ENCODE assay signal across 18 cellular contexts in the genomic region with DNA sequence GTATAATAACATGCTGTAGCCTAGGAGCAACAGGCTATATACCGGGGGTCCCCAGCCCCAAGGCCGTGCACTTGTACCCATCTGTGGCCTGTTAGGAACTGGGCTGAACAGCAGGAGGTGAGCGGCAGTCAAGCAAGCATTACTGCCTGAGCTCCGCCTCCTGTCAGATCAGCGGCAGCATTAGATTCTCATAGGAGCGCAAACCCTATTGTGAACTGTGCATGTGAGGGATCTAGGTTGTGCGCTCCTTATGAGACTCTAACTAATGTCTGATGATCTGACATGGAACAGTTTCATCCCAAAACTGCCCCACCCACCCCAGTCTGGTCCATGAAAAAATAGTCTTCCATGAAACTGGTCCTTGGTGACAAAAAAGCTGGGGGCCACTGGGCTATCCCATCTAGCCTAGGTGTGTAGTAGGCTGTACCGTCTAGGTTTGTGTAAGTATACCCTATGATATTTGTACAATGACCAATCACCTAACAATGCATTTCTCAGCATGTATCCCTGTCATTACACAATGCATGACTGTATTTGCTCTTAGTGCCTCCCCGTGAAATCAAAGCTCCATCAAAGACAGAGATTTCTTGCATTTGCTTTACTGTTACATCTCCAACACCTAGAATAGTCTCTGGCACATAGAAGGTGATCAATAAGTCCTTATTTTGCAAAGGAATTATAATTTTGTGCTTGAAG. TPM values are rescaled to one million over a fixed set of nuclear protein-coding genes. Genes with fewer than 3 reads are reported as not detected.
DNase-seq lines count a peak whose midpoint lies in the region; ATAC-seq, FAIRE-seq and TF ChIP-seq lines count a peak whose summit lies in the region.
"Had no signal": no experiment of that assay in that cellular context is flagged by ENCODE, and none has a peak within 500 bp of the region (broad histone marks: within the 10 kb centered on the region; RNA-seq: fewer than 3 reads in every experiment).

No MANE protein-coding gene starts in this region.

- H2BK20ac ChIP-seq in IMR-90 (ENCODE audit: low read depth, low read length): no peak overlapping the region

- DNase-seq in AG09309 (ENCODE audit: low read depth) (peak; percentile 24), IMR-90 (peak; percentile 73), astrocyte (ENCODE audit: low read depth) (peak; percentile 45), glutamatergic neuron (peak; percentile 23), immature natural killer cell (no peak), Right ventricle myocardium superior (no peak), SKM-1 treated with dmso at 0.1 percent for 144 hours (lab: John Stamatoyannopoulos, UW; ENCODE audit: unreplicated experiment) (no peak)
- DNase-seq in activated T-helper 2 cell treated with anti-CD3 and anti-CD28 coated beads, Interferon-gamma antibody, Interleukin-2, Interleukin-4, amounts not matched to agents 10 μg/mL and 5 μg/mL and 100 μg/mL, durations not matched to agents 14 hours and 24 hours and 36 hours (ENCODE audit: low spot score): no peak
- DNase-seq: NCI-H1930, psoas muscle, T-cell, transverse colon had no signal

- H3K36me3 Mint-ChIP-seq in astrocyte (ENCODE audit: low read depth, unreplicated experiment) (peaks cover 5% of the 10 kb centered on the region), glutamatergic neuron (ENCODE audit: unreplicated experiment) (peaks cover 4% of the 10 kb centered on the region), immature natural killer cell (no peaks in the 10 kb centered on the region)
- H3K36me3 Mint-ChIP-seq in activated T-helper 2 cell treated with anti-CD3 and anti-CD28 coated beads, Interferon-gamma antibody, Interleukin-2, Interleukin-4, amounts not matched to agents 10 μg/mL and 5 μg/mL and 100 μg/mL, durations not matched to agents 14 hours and 24 hours and 36 hours (ENCODE audit: low read depth): no peaks in the 10 kb centered on the region
- H3K36me3 Mint-ChIP-seq: T-cell had no signal

- POLR2A ChIA-PET in IMR-90 (lab: Charles Lee; ENCODE audit: unreplicated experiment): no interaction called here

- no peak overlapping the region for H3K14ac ChIP-seq in IMR-90 (replicated peaks; ENCODE audit: low read depth, low read length)

- H3K4ac ChIP-seq in IMR-90 (ENCODE audit: low read depth, low read length): no peak overlapping the region

- intact Hi-C loops in IMR-90 (cut with micrococcal nuclease): no loop called here
- intact Hi-C loops in Right ventricle myocardium superior (cut with DNase I): no loop called here
- intact Hi-C loops in activated T-helper 2 cell treated with anti-CD3 and anti-CD28 coated beads, Interferon-gamma antibody, Interleukin-2, Interleukin-4, amounts not matched to agents 10 μg/mL and 5 μg/mL and 100 μg/mL, durations not matched to agents 14 hours and 24 hours and 36 hours (cut with micrococcal nuclease): no loop called here

- no peak overlapping the region for H2BK120ac ChIP-seq in IMR-90 (ENCODE audit: low read depth, low read length)

- H3K27me3 Mint-ChIP-seq in astrocyte (ENCODE audit: low read depth, unreplicated experiment) (no peaks in the 10 kb centered on the region), glutamatergic neuron (ENCODE audit: unreplicated experiment) (no peaks in the 10 kb centered on the region), immature natural killer cell (ENCODE audit: low read depth in 3 of 3) (peaks cover 1 to 2% (median 2%) of the 10 kb centered on the region in 3 donors)
- H3K27me3 Mint-ChIP-seq in activated T-helper 2 cell treated with anti-CD3 and anti-CD28 coated beads, Interferon-gamma antibody, Interleukin-2, Interleukin-4, amounts not matched to agents 10 μg/mL and 5 μg/mL and 100 μg/mL, durations not matched to agents 14 hours and 24 hours and 36 hours (ENCODE audit: low read depth): peaks cover 6% of the 10 kb centered on the region
- H3K27me3 Mint-ChIP-seq: dendritic cell treated with granulocyte-macrophage colony-stimulating factor and Interleukin-4, amounts not matched to agents 40 ng/mL and 50 ng/mL, for 4 days had no signal

- no peak overlapping the region for H4K91ac ChIP-seq in IMR-90 (ENCODE audit: insufficient read depth, low read depth, low read length)

- ATAC-seq in IMR-90 (ENCODE audit: low read depth) (no peak), Right ventricle myocardium superior (ENCODE audit: poor library complexity) (no peak)
- ATAC-seq: activated CD4-positive, CD25-positive, alpha-beta regulatory T cell treated with anti-CD3 and anti-CD28 coated beads, Interleukin-2, amount 50 U/mL, for 24 hours; K562; psoas muscle; T-cell had no signal

- no peak overlapping the region for H4K5ac ChIP-seq in IMR-90 (ENCODE audit: low read depth, low read length)

- TF ChIP-seq RAD21 in IMR-90 (IDR thresholded peaks at IDR 0.05; ENCODE audit: low read length): no peak

- 0 out of 2 replicates have a peak overlapping the region, but pooled peaks have one; percentile 49 for H2AK5ac ChIP-seq in IMR-90 (ENCODE audit: low read depth, low read length)

- H3K27me3 ChIP-seq in IMR-90 (ENCODE audit: control insufficient read depth, insufficient read depth, low read length): no peaks in the 10 kb centered on the region
- no peaks in the 10 kb centered on the region for H3K27me3 ChIP-seq in astrocyte (ENCODE audit: insufficient read depth, low read length)
- H3K27me3 ChIP-seq: transverse colon had no signal

- H3K18ac ChIP-seq in IMR-90 (ENCODE audit: low read depth, low read length): no peak overlapping the region

- no peak overlapping the region for H3K23ac ChIP-seq in IMR-90 (ENCODE audit: low read depth, low read length)

- BruUV-seq in IMR-90 (replicated peaks; lab: Mats Ljungman, UMichigan): no TSS peak

- TF ChIP-seq CTCF in AG09309 (IDR thresholded peaks at IDR 0.05; ENCODE audit: control insufficient read depth, insufficient read depth, low read depth, low read length, missing control alignments) (no peak), IMR-90 (conservative IDR thresholded peaks at IDR 0.05; ENCODE audit: low read depth, low read length) (no peak), astrocyte (IDR thresholded peaks at IDR 0.05; ENCODE audit: insufficient read depth, low read depth, low read length) (no peak), glutamatergic neuron (IDR thresholded peaks at IDR 0.05; ENCODE audit: partially characterized antibody, unreplicated experiment) (no peak)

- peaks cover 5 to 18% of the 10 kb centered on the region in 2 experiments; a peak in 3 of 4 replicates for H3K79me1 ChIP-seq in IMR-90 (ENCODE audit: low read depth in 1 of 2, low read length in 2 of 2)

- H2AFZ ChIP-seq in IMR-90 (replicated peaks; ENCODE audit: low read length, poor library complexity) (no peak overlapping the region), astrocyte (ENCODE audit: low read depth, low read length) (no peak overlapping the region)

- no peak for TF ChIP-seq POLR2A in IMR-90 (IDR thresholded peaks at IDR 0.05; ENCODE audit: low read depth, low read length)

- H3K27ac ChIP-seq in IMR-90 (ENCODE audit: insufficient read depth, low read length): no peak overlapping the region
- H3K27ac ChIP-seq in astrocyte (ENCODE audit: low read depth, low read length): no peak overlapping the region
- H3K27ac ChIP-seq: psoas muscle, transverse colon had no signal

- H3K4me2 ChIP-seq in IMR-90 (ENCODE audit: low read depth, low read length): no peak overlapping the region
- peak overlapping the region; percentile 5 for H3K4me2 ChIP-seq in astrocyte (ENCODE audit: low read length)

- H3K4me1 ChIP-seq in IMR-90 (ENCODE audit: control insufficient read depth, insufficient read depth, low read length) (peaks cover 7% of the 10 kb centered on the region; the same call in 1 of the 2 replicates), astrocyte (ENCODE audit: insufficient read depth, low read length) (peaks cover 15% of the 10 kb centered on the region)
- H3K4me1 ChIP-seq: psoas muscle, transverse colon had no signal

- peak overlapping the region; percentile 50 for H2AK9ac ChIP-seq in IMR-90 (replicated peaks; ENCODE audit: low read depth, low read length, poor library complexity)

- H2BK15ac ChIP-seq in IMR-90 (ENCODE audit: low read depth, low read length): no peak overlapping the region; the same call in 2 of the 3 replicates

- no peak overlapping the region for H3K4me3 ChIP-seq in AG09309 (ENCODE audit: control insufficient read depth, low read depth, low read length)
- no peak overlapping the region for H3K4me3 ChIP-seq in IMR-90 (ENCODE audit: insufficient read depth, low read depth, low read length)
- no peak overlapping the region for H3K4me3 ChIP-seq in astrocyte (ENCODE audit: insufficient read depth, low read depth, low read length)
- H3K4me3 ChIP-seq: K562, psoas muscle, transverse colon had no signal

- no peak overlapping the region for H4K8ac ChIP-seq in IMR-90 (ENCODE audit: low read depth in 2 of 2, low read length in 2 of 2)

- H4K20me1 ChIP-seq in IMR-90 (ENCODE audit: insufficient read depth, low read length) (no peaks in the 10 kb centered on the region), astrocyte (ENCODE audit: insufficient read depth, low read length) (no peaks in the 10 kb centered on the region)

- H3K9me3 ChIP-seq in IMR-90 (ENCODE audit: control insufficient read depth, insufficient read depth, low read length) (no peaks in the 10 kb centered on the region), astrocyte (ENCODE audit: insufficient read depth, low read depth, low read length) (no peaks in the 10 kb centered on the region)
- H3K9me3 ChIP-seq: psoas muscle, transverse colon had no signal

- WGBS in IMR-90 (ENCODE audit: extremely low coverage in 2 of 2, insufficient read length in 1 of 2), 2 experiments: no CpG with 5 or more reads among the region's 9 CpGs

- peak overlapping the region; percentile 3 for H2BK5ac ChIP-seq in IMR-90 (ENCODE audit: low read depth, low read length, poor library complexity, severe bottlenecking)

- peaks cover 7% of the 10 kb centered on the region; the same call in 1 of the 2 replicates for H3K9me1 ChIP-seq in IMR-90 (ENCODE audit: insufficient read depth, low read length)

- no peak overlapping the region for H3K9ac ChIP-seq in IMR-90 (ENCODE audit: low read depth, low read length)
- no peak overlapping the region for H3K9ac ChIP-seq in astrocyte (ENCODE audit: low read length)

- in situ Hi-C loops in IMR-90 (cut with MboI; ENCODE audit: low sequenced_read_pairs): no loop called here

- dilution Hi-C loops in IMR-90 (cut with HindIII; ENCODE audit: low sequenced_read_pairs, unreplicated experiment): no loop called here

- H3K4me3 Mint-ChIP-seq in astrocyte (ENCODE audit: unreplicated experiment) (no peak overlapping the region), glutamatergic neuron (ENCODE audit: unreplicated experiment) (no peak overlapping the region), immature natural killer cell (no peak overlapping the region)
- H3K4me3 Mint-ChIP-seq in activated T-helper 2 cell treated with anti-CD3 and anti-CD28 coated beads, Interferon-gamma antibody, Interleukin-2, Interleukin-4, amounts not matched to agents 10 μg/mL and 5 μg/mL and 100 μg/mL, durations not matched to agents 14 hours and 24 hours and 36 hours (ENCODE audit: low read depth): no peak overlapping the region
- H3K4me3 Mint-ChIP-seq: dendritic cell treated with granulocyte-macrophage colony-stimulating factor and Interleukin-4, amounts not matched to agents 40 ng/mL and 50 ng/mL, for 4 days; T-cell had no signal

- H3K27ac Mint-ChIP-seq in astrocyte (ENCODE audit: unreplicated experiment) (peak overlapping the region; percentile 36), glutamatergic neuron (ENCODE audit: unreplicated experiment) (no peak overlapping the region), immature natural killer cell (no peak overlapping the region)
- H3K27ac Mint-ChIP-seq in activated T-helper 2 cell treated with anti-CD3 and anti-CD28 coated beads, Interferon-gamma antibody, Interleukin-2, Interleukin-4, amounts not matched to agents 10 μg/mL and 5 μg/mL and 100 μg/mL, durations not matched to agents 14 hours and 24 hours and 36 hours: no peak overlapping the region
- H3K27ac Mint-ChIP-seq: dendritic cell treated with granulocyte-macrophage colony-stimulating factor and Interleukin-4, amounts not matched to agents 40 ng/mL and 50 ng/mL, for 4 days; T-cell had no signal

- H3K56ac ChIP-seq in IMR-90 (ENCODE audit: extremely low read depth, insufficient read depth, low read length): no peak overlapping the region

- H3K9me3 Mint-ChIP-seq in astrocyte (ENCODE audit: unreplicated experiment) (no peaks in the 10 kb centered on the region), glutamatergic neuron (ENCODE audit: unreplicated experiment) (peaks cover 3% of the 10 kb centered on the region), immature natural killer cell (no peaks in the 10 kb centered on the region)
- no peaks in the 10 kb centered on the region for H3K9me3 Mint-ChIP-seq in activated T-helper 2 cell treated with anti-CD3 and anti-CD28 coated beads, Interferon-gamma antibody, Interleukin-2, Interleukin-4, amounts not matched to agents 10 μg/mL and 5 μg/mL and 100 μg/mL, durations not matched to agents 14 hours and 24 hours and 36 hours
- H3K9me3 Mint-ChIP-seq: T-cell had no signal

- peaks cover 22% of the 10 kb centered on the region for H3K4me1 Mint-ChIP-seq in astrocyte (ENCODE audit: low read depth, unreplicated experiment)
- H3K4me1 Mint-ChIP-seq in glutamatergic neuron (ENCODE audit: low read depth, unreplicated experiment): peaks cover 6% of the 10 kb centered on the region
- no peaks in the 10 kb centered on the region for H3K4me1 Mint-ChIP-seq in immature natural killer cell
- H3K4me1 Mint-ChIP-seq in activated T-helper 2 cell treated with anti-CD3 and anti-CD28 coated beads, Interferon-gamma antibody, Interleukin-2, Interleukin-4, amounts not matched to agents 10 μg/mL and 5 μg/mL and 100 μg/mL, durations not matched to agents 14 hours and 24 hours and 36 hours (ENCODE audit: low read depth): peaks cover 5% of the 10 kb centered on the region
- H3K4me1 Mint-ChIP-seq: T-cell had no signal

- peaks cover 5% of the 10 kb centered on the region for H3K79me2 ChIP-seq in astrocyte (ENCODE audit: insufficient read depth, low read length)

- no peak for FAIRE-seq in astrocyte (lab: Jason Lieb, UNC)
- FAIRE-seq: frontal cortex, GM12892, islet of Langerhans, K562 had no signal

- H3K36me3 ChIP-seq in IMR-90 (ENCODE audit: control insufficient read depth, insufficient read depth, low read length) (no peaks in the 10 kb centered on the region), astrocyte (ENCODE audit: insufficient read depth, low read length) (peaks cover 3% of the 10 kb centered on the region)

- CTCF ChIA-PET in IMR-90 (lab: Yijun Ruan, JAX): interaction anchor here (0.5 to 1.6 kb wide), 2 partner anchors 18 to 205 kb away, joined by 3 to 5 read pairs; no protein-coding TSS in a partner anchor

RNA-seq across cellular contexts. Expression of a gene that starts 30.8 kb away (rescaled TPM):
- total RNA-seq in IMR-90 (2012; rRNA removed): 6.9 and 7.2 TPM in 2 replicates
- polyA plus RNA-seq in IMR-90 (2012; rRNA removed): 5.6 and 6.0 TPM in 2 replicates
- 1.7 and 2.4 TPM in 2 replicates for polyA plus RNA-seq in IMR-90 (2012; cell fraction: cytosol; rRNA removed)
- polyA plus RNA-seq in IMR-90 (2012; cell fraction: nucleus; rRNA removed; ENCODE audit: low replicate concordance): 3.7 and 6.6 TPM in 2 replicates
- 28.7 and 33.5 TPM in 2 replicates for total RNA-seq in astrocyte
- total RNA-seq in glutamatergic neuron (ENCODE audit: unreplicated experiment): 57.8 TPM
- under 1 TPM in 1 of 3 donors, not detected in 2; 0.09 TPM for polyA plus RNA-seq in immature natural killer cell
- total RNA-seq in Right ventricle myocardium superior: 44.2 TPM
- total RNA-seq in activated T-helper 2 cell treated with anti-CD3 and anti-CD28 coated beads, Interferon-gamma antibody, Interleukin-2, Interleukin-4, amounts not matched to agents 10 μg/mL and 5 μg/mL and 100 μg/mL, durations not matched to agents 14 hours and 24 hours and 36 hours: 1.5 and 2.4 TPM in 2 replicates

Comparison
In these comparisons a context has a peak if more than half of its experiments do, and no peak if none do; other contexts are left out.
1. DNase-seq: peak in AG09309 (single experiment), IMR-90 (single experiment), astrocyte (single experiment) and glutamatergic neuron (single experiment); none in immature natural killer cell (0 of 3), Right ventricle myocardium superior (single experiment), SKM-1 treated with dmso at 0.1 percent for 144 hours (single experiment) and activated T-helper 2 cell treated with anti-CD3 and anti-CD28 coated beads, Interferon-gamma antibody, Interleukin-2, Interleukin-4, amounts not matched to agents 10 μg/mL and 5 μg/mL and 100 μg/mL, durations not matched to agents 14 hours and 24 hours and 36 hours (single experiment).